24 cellular contexts compared by ENCODE assay signal in genomic region chr11:4916581-4916980, GRCh38. TPM values are rescaled to one million over a fixed set of nuclear protein-coding genes. Genes with fewer than 3 reads are reported as not detected.
"Had no signal": no experiment of that assay in that cellular context is flagged by ENCODE, and none has a peak within 500 bp of the region (broad histone marks: within the 10 kb centered on the region; RNA-seq: fewer than 3 reads in every experiment).

No MANE protein-coding gene starts in this region.

- DNase-seq: cerebellar nuclear complex; effector memory CD8-positive, alpha-beta T cell; heart left ventricle; hypothalamus; left cardiac atrium; mucosa of descending colon; naive thymus-derived CD8-positive, alpha-beta T cell; posterior cingulate gyrus; small intestine; stimulated activated CD4-positive, alpha-beta T cell treated with anti-CD3 and anti-CD28 coated beads, Interleukin-12 subunit alpha, Interleukin-12 subunit beta, amount 100 ng/mL, for 4 hours; stimulated activated naive CD4-positive, alpha-beta T cell treated with Interleukin-2 at 50 U/mL for 16 hours; thyroid gland had no signal

- H3K4me3 ChIP-seq: heart left ventricle, mucosa of descending colon, right atrium auricular region, thyroid gland had no signal

- H3K27me3 Mint-ChIP-seq: dendritic cell treated with granulocyte-macrophage colony-stimulating factor and Interleukin-4, amounts not matched to agents 40 ng/mL and 50 ng/mL, for 4 days; type B pancreatic cell had no signal

- H3K36me3 Mint-ChIP-seq: type B pancreatic cell had no signal

- H3K27me3 ChIP-seq: heart left ventricle, right atrium auricular region, thyroid gland had no signal

- H3K36me3 ChIP-seq: heart left ventricle, right atrium auricular region, thyroid gland had no signal

- ATAC-seq: effector memory CD8-positive, alpha-beta T cell; heart left ventricle; left cardiac atrium; mucosa of descending colon; naive thymus-derived CD8-positive, alpha-beta T cell had no signal

- H3K27ac Mint-ChIP-seq: dendritic cell treated with granulocyte-macrophage colony-stimulating factor and Interleukin-4, amounts not matched to agents 40 ng/mL and 50 ng/mL, for 4 days; effector memory CD8-positive, alpha-beta T cell; naive thymus-derived CD8-positive, alpha-beta T cell; type B pancreatic cell had no signal

- H3K9me3 Mint-ChIP-seq: naive thymus-derived CD8-positive, alpha-beta T cell; neural crest cell; type B pancreatic cell had no signal

- H3K9me3 ChIP-seq: heart left ventricle, mucosa of descending colon, right atrium auricular region, thyroid gland had no signal

- H3K4me1 Mint-ChIP-seq: naive thymus-derived CD8-positive, alpha-beta T cell; neural crest cell had no signal

- H3K4me3 Mint-ChIP-seq: dendritic cell treated with granulocyte-macrophage colony-stimulating factor and Interleukin-4, amounts not matched to agents 40 ng/mL and 50 ng/mL, for 4 days; effector memory CD8-positive, alpha-beta T cell; naive thymus-derived CD8-positive, alpha-beta T cell; neural crest cell; type B pancreatic cell had no signal

- FAIRE-seq: colon, frontal cortex, islet of Langerhans, small intestine, urothelium cell line had no signal

- H3K4me1 ChIP-seq: heart left ventricle, right atrium auricular region, thyroid gland had no signal

- H3K27ac ChIP-seq: heart left ventricle, right atrium auricular region, thyroid gland had no signal

RNA-seq across cellular contexts. Expression of gene OR51G2, which starts 2.6 kb away (rescaled TPM):
- total RNA-seq: frontal cortex; glomerular endothelial cell; heart left ventricle; left cardiac atrium; liver; mucosa of descending colon; naive thymus-derived CD8-positive, alpha-beta T cell; neural crest cell; osteocyte; pulmonary artery endothelial cell; right atrium auricular region; thyroid gland had no signal

RNA-seq across cellular contexts. Expression of gene OR51G1, which starts 7.6 kb away (rescaled TPM):
- total RNA-seq: frontal cortex; glomerular endothelial cell; heart left ventricle; left cardiac atrium; liver; mucosa of descending colon; naive thymus-derived CD8-positive, alpha-beta T cell; neural crest cell; osteocyte; pulmonary artery endothelial cell; right atrium auricular region; thyroid gland had no signal

RNA-seq across cellular contexts. Expression of gene OR51A7, which starts 13.0 kb away (rescaled TPM):
- total RNA-seq: frontal cortex; glomerular endothelial cell; heart left ventricle; left cardiac atrium; liver; mucosa of descending colon; naive thymus-derived CD8-positive, alpha-beta T cell; neural crest cell; osteocyte; pulmonary artery endothelial cell; right atrium auricular region; thyroid gland had no signal

RNA-seq across cellular contexts. Expression of gene OR51A4, which starts 30.8 kb away (rescaled TPM):
- total RNA-seq: frontal cortex; glomerular endothelial cell; heart left ventricle; left cardiac atrium; liver; mucosa of descending colon; naive thymus-derived CD8-positive, alpha-beta T cell; neural crest cell; osteocyte; pulmonary artery endothelial cell; right atrium auricular region; thyroid gland had no signal

RNA-seq across cellular contexts. Expression of gene OR51T1, which starts 34.9 kb away (rescaled TPM):
- total RNA-seq: frontal cortex; glomerular endothelial cell; heart left ventricle; left cardiac atrium; liver; mucosa of descending colon; naive thymus-derived CD8-positive, alpha-beta T cell; neural crest cell; osteocyte; pulmonary artery endothelial cell; right atrium auricular region; thyroid gland had no signal
